11 cellular contexts compared by ENCODE assay signal in the genomic region with DNA sequence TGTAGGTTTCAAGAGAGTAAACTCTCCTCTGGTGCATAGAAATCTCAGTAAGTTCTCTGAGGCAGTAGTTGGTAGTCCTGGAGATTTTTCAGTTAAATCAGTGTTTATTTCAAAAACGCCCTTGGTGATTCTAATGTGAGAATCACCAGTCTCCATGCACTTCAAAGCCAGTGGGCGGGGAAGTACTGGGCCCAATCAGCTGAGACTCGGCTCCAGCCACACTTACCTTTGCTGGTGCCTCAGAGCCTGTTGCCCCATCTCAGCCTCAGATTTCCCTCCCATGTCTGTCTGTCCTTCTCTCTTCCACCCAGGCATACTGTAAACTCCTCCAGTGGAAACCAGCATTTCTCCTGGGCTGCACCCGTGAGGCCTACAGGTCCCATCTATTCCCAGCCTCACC. TPM values are rescaled to one million over a fixed set of nuclear protein-coding genes. Genes with fewer than 3 reads are reported as not detected.
A peak's percentile ranks its signal among the peaks of the same experiment; 100 is the strongest.
DNase-seq lines count a peak whose midpoint lies in the region; ATAC-seq and FAIRE-seq lines count a peak whose summit lies in the region.
"Had no signal": no experiment of that assay in that cellular context is flagged by ENCODE, and none has a peak within 500 bp of the region (broad histone marks: within the 10 kb centered on the region; RNA-seq: fewer than 3 reads in every experiment).

No MANE protein-coding gene starts in this region.

- H3K27me3 Mint-ChIP-seq in T-helper 17 cell: peaks cover 30% of the 10 kb centered on the region

- H3K36me3 ChIP-seq in effector memory CD4-positive, alpha-beta T cell (ENCODE audit: control insufficient read depth, insufficient read depth, low read length): no peaks in the 10 kb centered on the region
- H3K36me3 ChIP-seq in skeletal muscle tissue (ENCODE audit: control insufficient read depth in 3 of 3, insufficient read depth in 3 of 3, low read length in 3 of 3): no peaks in the 10 kb centered on the region
- no peaks in the 10 kb centered on the region for H3K36me3 ChIP-seq in small intestine (ENCODE audit: control insufficient read depth in 2 of 2, insufficient read depth in 2 of 2, low read length in 2 of 2)

- 84 to 89% (median 86%) methylated on average over 4 of the region's 4 CpGs for WGBS in small intestine, 3 donors

- peak overlapping the region; percentile 0 for H3K27ac ChIP-seq in effector memory CD4-positive, alpha-beta T cell (ENCODE audit: insufficient read depth, low read length, poor library complexity, severe bottlenecking)
- peak overlapping the region; percentile 33 for H3K27ac ChIP-seq in skeletal muscle tissue (ENCODE audit: low read depth, low read length)
- peak overlapping the region in 1 of 2 donors; percentile 64 for H3K27ac ChIP-seq in small intestine (ENCODE audit: low read depth in 1 of 2, low read length in 1 of 2)
- H3K27ac ChIP-seq: KMS-11 had no signal

- peak; percentile 25 to 30 for ATAC-seq in activated CD4-positive, CD25-positive, alpha-beta regulatory T cell treated with anti-CD3 and anti-CD28 coated beads, Interleukin-2, amount 50 U/mL, for 24 hours
- ATAC-seq in T-helper 17 cell: peak; percentile 27

- H3K27ac Mint-ChIP-seq in T-helper 17 cell: peak overlapping the region; percentile 96

- peaks cover 17% of the 10 kb centered on the region for H3K4me1 ChIP-seq in effector memory CD4-positive, alpha-beta T cell (ENCODE audit: control insufficient read depth, insufficient read depth, low read length, poor library complexity, severe bottlenecking)
- H3K4me1 ChIP-seq in skeletal muscle tissue (ENCODE audit: control insufficient read depth in 3 of 3, insufficient read depth in 3 of 3, low read length in 3 of 3) (peaks cover 8 to 12% (median 10%) of the 10 kb centered on the region in 3 donors), small intestine (ENCODE audit: control insufficient read depth in 2 of 2, insufficient read depth in 1 of 2, low read depth in 1 of 2, low read length in 1 of 2) (peaks cover 2 to 6% of the 10 kb centered on the region in 2 donors)

- FAIRE-seq in small intestine (lab: Jason Lieb, UNC): no peak
- FAIRE-seq: A204.1 had no signal

- peak overlapping the region; percentile 47 for H3K4me3 Mint-ChIP-seq in T-helper 17 cell

- no peaks in the 10 kb centered on the region for H3K36me3 Mint-ChIP-seq in T-helper 17 cell (ENCODE audit: low read depth)

- H3K27me3 ChIP-seq in effector memory CD4-positive, alpha-beta T cell (replicated peaks; ENCODE audit: control insufficient read depth, insufficient read depth, low read length, poor library complexity, severe bottlenecking): no peaks in the 10 kb centered on the region
- H3K27me3 ChIP-seq in skeletal muscle tissue (ENCODE audit: control insufficient read depth in 3 of 3, insufficient read depth in 3 of 3, low read length in 3 of 3) (no peaks in the 10 kb centered on the region), small intestine (ENCODE audit: control insufficient read depth in 2 of 2, insufficient read depth in 2 of 2, low read length in 2 of 2) (no peaks in the 10 kb centered on the region)

- H3K4me3 ChIP-seq in effector memory CD4-positive, alpha-beta T cell (ENCODE audit: insufficient read depth, low read depth, low read length, poor library complexity, severe bottlenecking): no peak overlapping the region
- no peak overlapping the region for H3K4me3 ChIP-seq in skeletal muscle tissue (ENCODE audit: low read length in 3 of 3)
- no peak overlapping the region for H3K4me3 ChIP-seq in small intestine (ENCODE audit: low read depth in 1 of 2, low read length in 2 of 2)

- DNase-seq in activated CD4-positive, CD25-positive, alpha-beta regulatory T cell (lab: John Stamatoyannopoulos, UW): no peak
- no peak for DNase-seq in T-helper 17 cell
- no peak for DNase-seq in effector memory CD4-positive, alpha-beta T cell
- DNase-seq in middle frontal gyrus (ENCODE audit: extremely low spot score, low spot score): no peak
- no peak for DNase-seq in 8988T
- DNase-seq in small intestine: no peak
- DNase-seq: NCI-H510A had no signal

- H3K4me1 Mint-ChIP-seq in T-helper 17 cell: peaks cover 21% of the 10 kb centered on the region

- H3K9ac ChIP-seq in skeletal muscle tissue (ENCODE audit: low read depth in 1 of 3, low read length in 3 of 3): peak overlapping the region in 1 of 3 donors; percentile 9
- H3K9ac ChIP-seq: KMS-11 had no signal

- H3K9me3 ChIP-seq in T-helper 17 cell (ENCODE audit: control insufficient read depth, low read length, poor library complexity, severe bottlenecking) (no peaks in the 10 kb centered on the region), skeletal muscle tissue (ENCODE audit: control insufficient read depth in 3 of 3, low read length in 3 of 3) (no peaks in the 10 kb centered on the region), small intestine (ENCODE audit: control insufficient read depth, low read depth) (no peaks in the 10 kb centered on the region)
- H3K9me3 ChIP-seq in effector memory CD4-positive, alpha-beta T cell (ENCODE audit: control insufficient read depth, low read length): no peaks in the 10 kb centered on the region

RNA-seq across cellular contexts. Expression of a gene that starts 7.4 kb away (rescaled TPM):
- total RNA-seq in T-helper 17 cell: 1 to 10 TPM; 1.6 to 3.1 TPM
- 37.6 TPM for total RNA-seq in skeletal muscle tissue
- polyA plus RNA-seq in small intestine: 100 to 1,000 TPM; 207 to 225 (median 214) TPM
